In genomic region chr18:70172225-70172624, GRCh38 we compare ENCODE assay signal across 10 cellular contexts. TPM values are rescaled to one million over a fixed set of nuclear protein-coding genes. Genes with fewer than 3 reads are reported as not detected.
DNase-seq lines count a peak whose midpoint lies in the region; ATAC-seq, FAIRE-seq and TF ChIP-seq lines count a peak whose summit lies in the region.
"Had no signal": no experiment of that assay in that cellular context is flagged by ENCODE, and none has a peak within 500 bp of the region (broad histone marks: within the 10 kb centered on the region; RNA-seq: fewer than 3 reads in every experiment).

No MANE protein-coding gene starts in this region.

- H2AFZ ChIP-seq in MM.1S (ENCODE audit: low read length) = no peak overlapping the region

- H3K9ac ChIP-seq in MM.1S (ENCODE audit: low read length) = no peak overlapping the region

- H3K9me3 ChIP-seq in MM.1S (replicated peaks; ENCODE audit: insufficient read depth, low read length) = no peaks in the 10 kb centered on the region

- no peaks in the 10 kb centered on the region for H4K20me1 ChIP-seq in MM.1S (ENCODE audit: insufficient read depth, low read length)

- H3K27ac ChIP-seq in MM.1S (ENCODE audit: low read length) = no peak overlapping the region

- ATAC-seq in HG03469 (IDR thresholded peaks at IDR 0.05; ENCODE audit: unreplicated experiment) (no peak), HG02981 (IDR thresholded peaks at IDR 0.05; ENCODE audit: unreplicated experiment) (no peak)
- ATAC-seq: activated CD4-positive, alpha-beta T cell treated with anti-CD3 and anti-CD28 coated beads for 36 hours had no signal

- H3K36me3 ChIP-seq in GM06990 (ENCODE audit: control insufficient read depth, insufficient read depth, low read length) = no peaks in the 10 kb centered on the region; the same call in 1 of the 2 replicates
- 0 out of 2 replicates have a peak, but pooled peaks cover 2% of the 10 kb centered on the region for H3K36me3 ChIP-seq in MM.1S (replicated peaks; ENCODE audit: insufficient read depth, low read length)

- no peak for FAIRE-seq in GM12891 (lab: Jason Lieb, UNC)

- H3K27me3 ChIP-seq in GM06990 (replicated peaks; ENCODE audit: control insufficient read depth, insufficient read depth, low read length) (no peaks in the 10 kb centered on the region), MM.1S (replicated peaks; ENCODE audit: insufficient read depth, low read length) (no peaks in the 10 kb centered on the region)

- H3K9me3 Mint-ChIP-seq in nephron progenitor cell = no peaks in the 10 kb centered on the region

- DNase-seq in GM06990 (ENCODE audit: extremely low read depth, insufficient read length) = no peak
- DNase-seq in MM.1S = no peak
- DNase-seq in dermis microvascular lymphatic vessel endothelial cell (ENCODE audit: low read depth in 2 of 2) = peak; percentile 25 to 37
- no peak for DNase-seq in nephron progenitor cell
- no peak for DNase-seq in GM12891 (ENCODE audit: insufficient read length, low spot score)
- DNase-seq: activated CD4-positive, alpha-beta T cell treated with anti-CD3 and anti-CD28 coated beads for 36 hours; NCI-H1092 had no signal

- H3K27ac Mint-ChIP-seq in nephron progenitor cell = peak overlapping the region; percentile 27
- H3K27ac Mint-ChIP-seq: activated CD4-positive, alpha-beta T cell treated with anti-CD3 and anti-CD28 coated beads for 36 hours; activated naive CD8-positive, alpha-beta T cell had no signal

- no peaks in the 10 kb centered on the region for H3K4me1 Mint-ChIP-seq in nephron progenitor cell
- H3K4me1 Mint-ChIP-seq: activated CD4-positive, alpha-beta T cell treated with anti-CD3 and anti-CD28 coated beads for 36 hours had no signal

- H3K4me1 ChIP-seq in MM.1S (ENCODE audit: low read length) = no peaks in the 10 kb centered on the region

- no peak overlapping the region for H3K4me3 Mint-ChIP-seq in nephron progenitor cell
- H3K4me3 Mint-ChIP-seq: activated CD4-positive, alpha-beta T cell treated with anti-CD3 and anti-CD28 coated beads for 36 hours; activated naive CD8-positive, alpha-beta T cell had no signal

- TF ChIP-seq CTCF in GM06990 (IDR thresholded peaks at IDR 0.05; ENCODE audit: insufficient read depth, low read length, poor library complexity, severe bottlenecking) (peak; percentile 26), MM.1S (IDR thresholded peaks at IDR 0.05; ENCODE audit: low read length) (peak; percentile 22; the same call in 1 of the 2 replicates), nephron progenitor cell (IDR thresholded peaks at IDR 0.05) (no peak)

- H3K27me3 Mint-ChIP-seq in nephron progenitor cell (ENCODE audit: low read depth, poor library complexity) = no peaks in the 10 kb centered on the region
- H3K27me3 Mint-ChIP-seq: activated CD4-positive, alpha-beta T cell treated with anti-CD3 and anti-CD28 coated beads for 36 hours; activated naive CD8-positive, alpha-beta T cell had no signal

- peaks cover 15% of the 10 kb centered on the region for H3K79me2 ChIP-seq in MM.1S (ENCODE audit: low read length)

- H3K36me3 Mint-ChIP-seq in nephron progenitor cell (ENCODE audit: low read depth) = peaks cover 15% of the 10 kb centered on the region

- no peaks in the 10 kb centered on the region for H3K9me2 ChIP-seq in MM.1S (replicated peaks; ENCODE audit: insufficient read depth, low read length)

- no peak overlapping the region for H3K4me2 ChIP-seq in MM.1S (ENCODE audit: low read depth, low read length)

- TF ChIP-seq POLR2A in GM12891 (IDR thresholded peaks at IDR 0.05; ENCODE audit: low read depth, low read length) = no peak

- no peaks in the 10 kb centered on the region for H3F3A ChIP-seq in MM.1S (ENCODE audit: insufficient read depth, low read length)

- H3K4me3 ChIP-seq in GM06990 (replicated peaks; ENCODE audit: low read depth, low read length) = no peak overlapping the region
- no peak overlapping the region for H3K4me3 ChIP-seq in MM.1S (ENCODE audit: low read length)

TF ChIP-seq in GM12891, 5 proteins besides CTCF, POLR2A, EP300 and RAD21:
- TF ChIP-seq PAX5 (IDR thresholded peaks at IDR 0.05; ENCODE audit: insufficient read depth, low read length, severe bottlenecking) (no peak), POLR2AphosphoS5 (IDR thresholded peaks at IDR 0.05; ENCODE audit: low read depth, low read length) (no peak), SPI1 (IDR thresholded peaks at IDR 0.05; ENCODE audit: low read depth, low read length) (no peak), TAF1 (IDR thresholded peaks at IDR 0.05; ENCODE audit: low read depth, low read length) (no peak), POU2F2 (IDR thresholded peaks at IDR 0.05; ENCODE audit: low read depth, low read length) (no peak)

RNA-seq across cellular contexts. Expression of gene RTTN, which starts 33.3 kb away (rescaled TPM):
- 13.4 and 15.0 TPM in 2 replicates for total RNA-seq in dermis microvascular lymphatic vessel endothelial cell
- polyA plus RNA-seq in GM12891 (2012; ENCODE audit: low read depth, missing spikeins) = 11.2 TPM

Comparison
In these comparisons a context has a peak if more than half of its experiments do, and no peak if none do; other contexts are left out.
1. DNase-seq: peak in dermis microvascular lymphatic vessel endothelial cell (2 of 2); none in GM06990 (single experiment), MM.1S (single experiment), nephron progenitor cell (single experiment) and GM12891 (single experiment).